In the genomic region with DNA sequence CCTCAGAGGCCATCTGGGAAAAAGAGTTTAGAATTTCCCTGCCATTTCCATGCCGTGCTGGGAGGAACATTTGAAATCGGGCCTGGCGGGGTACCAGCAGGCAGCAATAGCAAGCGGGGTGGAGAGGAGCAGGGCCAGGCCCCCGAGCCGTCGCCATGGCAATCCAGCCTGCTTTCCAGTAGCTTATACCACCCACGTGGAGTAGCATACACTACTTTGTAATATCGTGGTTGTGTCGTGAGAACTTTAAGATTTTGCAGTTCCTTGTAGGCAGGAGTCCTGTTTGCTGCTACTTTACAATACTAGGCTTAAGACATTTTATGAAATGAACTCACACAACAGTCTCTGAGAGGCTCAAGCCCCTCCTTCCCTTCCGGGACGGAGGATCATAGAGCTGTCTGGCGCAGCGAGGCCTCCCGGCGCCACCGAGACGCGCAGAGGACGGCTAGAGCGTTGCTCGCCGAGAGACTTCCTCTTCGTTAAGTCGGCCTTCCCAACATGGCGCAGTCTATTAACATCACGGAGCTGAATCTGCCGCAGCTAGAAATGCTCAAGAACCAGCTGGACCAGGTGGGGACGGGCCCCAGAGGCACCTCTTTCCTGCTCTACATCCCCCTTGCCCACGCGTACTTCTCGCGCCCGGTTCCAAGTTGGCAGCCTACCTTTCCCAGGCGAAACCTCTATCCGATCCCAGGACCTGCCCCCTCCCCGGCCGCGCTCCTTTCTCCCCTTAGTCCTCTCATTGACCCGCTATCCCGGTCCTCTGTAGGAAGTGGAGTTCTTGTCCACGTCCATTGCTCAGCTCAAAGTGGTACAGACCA, we compare ENCODE assay signal across 8 cellular contexts. TPM values are rescaled to one million over a fixed set of nuclear protein-coding genes. Genes with fewer than 3 reads are reported as not detected.
DNase-seq lines count a peak whose midpoint lies in the region; ATAC-seq, FAIRE-seq and TF ChIP-seq lines count a peak whose summit lies in the region.

A gene (plus strand): TSS at position 473 of the 821 bp plus-strand sequence. CDS start 26 bp downstream, at position 499.

- H3K4me3 ChIP-seq in prostate gland (peak within 1 kb of the TSS; percentile 58 to 87), urinary bladder (ENCODE audit: low read depth, low read length) (peak within 1 kb of the TSS; percentile 65)

- H3K27ac ChIP-seq in prostate gland (peak within 1 kb of the TSS; percentile 77 to 79), urinary bladder (ENCODE audit: low read depth) (peak within 1 kb of the TSS; percentile 88)

- TF ChIP-seq POLR2A in GM12892 (IDR thresholded peaks at IDR 0.05; ENCODE audit: low read depth, low read length) (peak; percentile 94), prostate gland (IDR thresholded peaks at IDR 0.05) (peak; percentile 74)

- peaks cover 3% of the 10 kb centered on the region for H3K4me1 ChIP-seq in prostate gland (replicated peaks)
- H3K4me1 ChIP-seq in urinary bladder (ENCODE audit: insufficient read depth), result no peaks in the 10 kb centered on the region

- peak; percentile 83 for ATAC-seq in HG02852 (IDR thresholded peaks at IDR 0.05; ENCODE audit: unreplicated experiment)
- ATAC-seq in left ventricle myocardium superior, result peak; percentile 91

- TF ChIP-seq CTCF in prostate gland (IDR thresholded peaks at IDR 0.05), result peak in 2 of 4 experiments; percentile 48 to 53

- DNase-seq in GM12892 (ENCODE audit: insufficient read length) (peak; percentile 78), NCI-H146 (lab: John Stamatoyannopoulos, UW) (peak; percentile 86), amniotic stem cell (lab: John Stamatoyannopoulos, UW) (peak; percentile 67), left ventricle myocardium superior (peak; percentile 92), prostate gland (ENCODE audit: low spot score) (peak; percentile 89)

- peak within 1 kb of the TSS; percentile 92 for H3K27ac Mint-ChIP-seq in T-helper 1 cell treated with Interleukin-12 subunit alpha and Interleukin-12 subunit beta and Interleukin-4 antibody, amounts not matched to agents 30 μg/mL and 1 μg/mL, for 36 hours

- H3K36me3 ChIP-seq in prostate gland (peaks cover 0 to 7% of the 10 kb centered on the region in 2 donors), urinary bladder (ENCODE audit: insufficient read depth) (no peaks in the 10 kb centered on the region)

- H3K9me3 Mint-ChIP-seq in T-helper 1 cell treated with Interleukin-12 subunit alpha and Interleukin-12 subunit beta and Interleukin-4 antibody, amounts not matched to agents 30 μg/mL and 1 μg/mL, for 36 hours, result no peaks in the 10 kb centered on the region

- no peaks in the 10 kb centered on the region for H3K27me3 ChIP-seq in prostate gland (replicated peaks; ENCODE audit: insufficient read depth)

- H3K4me3 Mint-ChIP-seq in T-helper 1 cell treated with Interleukin-12 subunit alpha and Interleukin-12 subunit beta and Interleukin-4 antibody, amounts not matched to agents 30 μg/mL and 1 μg/mL, for 36 hours, result peak within 1 kb of the TSS; percentile 96

- peaks cover 42% of the 10 kb centered on the region for H3K36me3 Mint-ChIP-seq in T-helper 1 cell treated with Interleukin-12 subunit alpha and Interleukin-12 subunit beta and Interleukin-4 antibody, amounts not matched to agents 30 μg/mL and 1 μg/mL, for 36 hours (ENCODE audit: low read depth)

- H3K4me1 Mint-ChIP-seq in T-helper 1 cell treated with Interleukin-12 subunit alpha and Interleukin-12 subunit beta and Interleukin-4 antibody, amounts not matched to agents 30 μg/mL and 1 μg/mL, for 36 hours (ENCODE audit: low read depth), result peaks cover 33% of the 10 kb centered on the region

- intact Hi-C loops in left ventricle myocardium superior (cut with micrococcal nuclease), result no loop called here
- intact Hi-C loops in prostate gland (cut with DNase I), result loop anchor here (5.0 kb wide), 1 partner anchor 43 kb away; a partner anchor contains a TSS

- 1% methylated on average over 42 of the region's 42 CpGs for WGBS in prostate gland
- WGBS in urinary bladder, result 2% methylated on average over 42 of the region's 42 CpGs

- no peaks in the 10 kb centered on the region for H3K9me3 ChIP-seq in prostate gland

- no peaks in the 10 kb centered on the region for H3K27me3 Mint-ChIP-seq in T-helper 1 cell treated with Interleukin-12 subunit alpha and Interleukin-12 subunit beta and Interleukin-4 antibody, amounts not matched to agents 30 μg/mL and 1 μg/mL, for 36 hours (ENCODE audit: low read depth)

- FAIRE-seq in GM12892 (lab: Jason Lieb, UNC), result peak; percentile 97

RNA-seq across cellular contexts. Expression of the gene that starts here (rescaled TPM):
- 1,026 TPM for polyA plus RNA-seq in GM12892 (2012; ENCODE audit: missing spikeins)
- total RNA-seq in left ventricle myocardium superior (374 TPM), prostate gland (100 to 1,000 TPM; 552 to 673 TPM), urinary bladder (432 TPM)
- 812 TPM for polyA plus RNA-seq in urinary bladder

Comparison
In these comparisons a context has a peak if more than half of its experiments do, and no peak if none do; other contexts are left out.
1. Peak in every context shown above with its lines: DNase-seq, ATAC-seq, H3K4me3 ChIP-seq and H3K27ac ChIP-seq.